Comparison of ENCODE assay signal across 21 cellular contexts in genomic region chr10:76723781-76724336, GRCh38.
DNase-seq lines count a peak whose midpoint lies in the region; ATAC-seq and TF ChIP-seq lines count a peak whose summit lies in the region.
"Had no signal": no experiment of that assay in that cellular context is flagged by ENCODE, and none has a peak within 500 bp of the region (broad histone marks: within the 10 kb centered on the region; RNA-seq: fewer than 3 reads in every experiment).

No MANE protein-coding gene starts in this region.

- H3K9me3 Mint-ChIP-seq in WTC11: no peaks in the 10 kb centered on the region
- no peaks in the 10 kb centered on the region for H3K9me3 Mint-ChIP-seq in activated CD8-positive, alpha-beta memory T cell treated with anti-CD3 and anti-CD28 coated beads, Interleukin-2, amount 10 ng/mL, durations not matched to agents 7 days and 5 days (ENCODE audit: low read depth)

- TF ChIP-seq EP300 in neural cell (conservative IDR thresholded peaks at IDR 0.05; ENCODE audit: poor library complexity, severe bottlenecking): peak; percentile 96

- H3K4me1 ChIP-seq in aorta (ENCODE audit: control insufficient read depth in 1 of 2, insufficient read depth in 2 of 2, low read length in 2 of 2): no peaks in the 10 kb centered on the region

- no peaks in the 10 kb centered on the region for H4K20me1 ChIP-seq in neural cell (ENCODE audit: insufficient read depth)

- peak overlapping the region; percentile 54 for H3K4me2 ChIP-seq in neural cell (ENCODE audit: low read length)
- H3K4me2 ChIP-seq: PC-9 had no signal

- H3K9ac ChIP-seq in neural cell (ENCODE audit: low read length): peak overlapping the region; percentile 39

- POLR2A ChIA-PET in WTC11 (lab: Charles Lee): no interaction called here

- no peaks in the 10 kb centered on the region for H3K9me2 ChIP-seq in neural cell (ENCODE audit: insufficient read depth, low read length)

- CTCF ChIA-PET in WTC11 (lab: Charles Lee): no interaction called here
- CTCF ChIA-PET in activated CD8-positive, alpha-beta memory T cell treated with anti-CD3 and anti-CD28 coated beads, Interleukin-2, amount 10 ng/mL, durations not matched to agents 7 days and 5 days (lab: Charles Lee): no interaction called here

- DNase-seq in NCI-H146 (lab: John Stamatoyannopoulos, UW): peak; percentile 71
- peak; percentile 4 for DNase-seq in NCI-H2227 treated with DMSO at 0.1 percent for 48 hours (lab: John Stamatoyannopoulos, UW)
- DNase-seq in WTC11 (ENCODE audit: low spot score): no peak
- no peak for DNase-seq in aorta
- no peak for DNase-seq in activated CD8-positive, alpha-beta memory T cell treated with anti-CD3 and anti-CD28 coated beads, Interleukin-2, amount 10 ng/mL, durations not matched to agents 7 days and 5 days
- DNase-seq in DMS53 (lab: John Stamatoyannopoulos, UW): no peak
- DNase-seq: ACHN; C1 segment of cervical spinal cord; CD8-positive, alpha-beta memory T cell; DMS79 treated with DMSO at 0.1 percent for 48 hours; KBM-7; NCI-H1436; NCI-H2029 treated with DMSO at 0.1 percent for 48 hours; NCI-H526; PC-9; SIG-M5; T-helper 17 cell had no signal

- H3K9me3 ChIP-seq in neural cell (ENCODE audit: low read length) (no peaks in the 10 kb centered on the region), aorta (ENCODE audit: control insufficient read depth, low read length) (no peaks in the 10 kb centered on the region)

- TF ChIP-seq RAD21 in neural cell (conservative IDR thresholded peaks at IDR 0.05): no peak

- H3K27me3 Mint-ChIP-seq in WTC11 (ENCODE audit: low read depth): no peaks in the 10 kb centered on the region
- no peaks in the 10 kb centered on the region for H3K27me3 Mint-ChIP-seq in activated CD8-positive, alpha-beta memory T cell treated with anti-CD3 and anti-CD28 coated beads, Interleukin-2, amount 10 ng/mL, durations not matched to agents 7 days and 5 days
- H3K27me3 Mint-ChIP-seq: CD8-positive, alpha-beta memory T cell; T-helper 17 cell had no signal

- 78% methylated on average over 9 of the region's 9 CpGs for WGBS in aorta, 2 donors

- peak; percentile 50 for ATAC-seq in WTC11
- ATAC-seq in aorta (ENCODE audit: low FRiP score): no peak
- no peak for ATAC-seq in activated CD8-positive, alpha-beta memory T cell treated with anti-CD3 and anti-CD28 coated beads, Interleukin-2, amount 10 ng/mL, durations not matched to agents 7 days and 5 days
- no peak for ATAC-seq in HG02798 (IDR thresholded peaks at IDR 0.05; ENCODE audit: poor library complexity, unreplicated experiment)
- ATAC-seq: HepG2, T-helper 17 cell had no signal

- peak overlapping the region; percentile 77 for H3K27ac ChIP-seq in neural cell (ENCODE audit: low read length)
- H3K27ac ChIP-seq in aorta (ENCODE audit: low read depth in 1 of 2, low read length in 2 of 2): no peak overlapping the region
- H3K27ac ChIP-seq: PC-9, RWPE1 had no signal

- no peak overlapping the region for H2AFZ ChIP-seq in neural cell (ENCODE audit: low read depth, low read length)
- H2AFZ ChIP-seq: PC-9 had no signal

- TF ChIP-seq CTCF in WTC11 (IDR thresholded peaks at IDR 0.05) (no peak), neural cell (IDR thresholded peaks at IDR 0.05; ENCODE audit: poor library complexity, severe bottlenecking) (no peak)

- H3F3A ChIP-seq in neural cell (ENCODE audit: insufficient read depth, low read length, poor library complexity, severe bottlenecking): peaks cover 10% of the 10 kb centered on the region

- intact Hi-C loops in aorta (cut with DNase I): no loop called here

- H3K36me3 ChIP-seq in neural cell (ENCODE audit: insufficient read depth, low read length) (no peaks in the 10 kb centered on the region), aorta (ENCODE audit: control insufficient read depth in 1 of 2, insufficient read depth in 2 of 2, low read length in 1 of 2) (no peaks in the 10 kb centered on the region)

- H3K27me3 ChIP-seq in neural cell (ENCODE audit: insufficient read depth, low read depth, low read length) (no peaks in the 10 kb centered on the region), aorta (ENCODE audit: control insufficient read depth in 1 of 2, insufficient read depth in 2 of 2, low read length in 1 of 2) (no peaks in the 10 kb centered on the region)

- H3K79me2 ChIP-seq in neural cell (replicated peaks; ENCODE audit: insufficient read depth, low read length): no peaks in the 10 kb centered on the region

- no peak overlapping the region for H3K27ac Mint-ChIP-seq in WTC11
- H3K27ac Mint-ChIP-seq in activated CD8-positive, alpha-beta memory T cell treated with anti-CD3 and anti-CD28 coated beads, Interleukin-2, amount 10 ng/mL, durations not matched to agents 7 days and 5 days: no peak overlapping the region
- H3K27ac Mint-ChIP-seq: CD8-positive, alpha-beta memory T cell; T-helper 17 cell had no signal

- H3K4me3 Mint-ChIP-seq in WTC11: no peak overlapping the region
- no peak overlapping the region for H3K4me3 Mint-ChIP-seq in activated CD8-positive, alpha-beta memory T cell treated with anti-CD3 and anti-CD28 coated beads, Interleukin-2, amount 10 ng/mL, durations not matched to agents 7 days and 5 days
- H3K4me3 Mint-ChIP-seq: CD8-positive, alpha-beta memory T cell; T-helper 17 cell had no signal

- H3K36me3 Mint-ChIP-seq in WTC11: no peaks in the 10 kb centered on the region
- no peaks in the 10 kb centered on the region for H3K36me3 Mint-ChIP-seq in activated CD8-positive, alpha-beta memory T cell treated with anti-CD3 and anti-CD28 coated beads, Interleukin-2, amount 10 ng/mL, durations not matched to agents 7 days and 5 days
- H3K36me3 Mint-ChIP-seq: CD8-positive, alpha-beta memory T cell had no signal

- peak overlapping the region; percentile 44 for H3K4me3 ChIP-seq in neural cell (ENCODE audit: low read length)
- H3K4me3 ChIP-seq in aorta (ENCODE audit: low read length in 2 of 2): no peak overlapping the region
- H3K4me3 ChIP-seq: PC-9 had no signal

- H3K4me1 Mint-ChIP-seq in WTC11: no peaks in the 10 kb centered on the region
- no peaks in the 10 kb centered on the region for H3K4me1 Mint-ChIP-seq in activated CD8-positive, alpha-beta memory T cell treated with anti-CD3 and anti-CD28 coated beads, Interleukin-2, amount 10 ng/mL, durations not matched to agents 7 days and 5 days
- H3K4me1 Mint-ChIP-seq: CD8-positive, alpha-beta memory T cell; T-helper 17 cell had no signal

TF ChIP-seq in WTC11, 78 proteins besides CTCF, POLR2A, EP300 and RAD21 (continues in another document):
- TF ChIP-seq, protein P1, sequence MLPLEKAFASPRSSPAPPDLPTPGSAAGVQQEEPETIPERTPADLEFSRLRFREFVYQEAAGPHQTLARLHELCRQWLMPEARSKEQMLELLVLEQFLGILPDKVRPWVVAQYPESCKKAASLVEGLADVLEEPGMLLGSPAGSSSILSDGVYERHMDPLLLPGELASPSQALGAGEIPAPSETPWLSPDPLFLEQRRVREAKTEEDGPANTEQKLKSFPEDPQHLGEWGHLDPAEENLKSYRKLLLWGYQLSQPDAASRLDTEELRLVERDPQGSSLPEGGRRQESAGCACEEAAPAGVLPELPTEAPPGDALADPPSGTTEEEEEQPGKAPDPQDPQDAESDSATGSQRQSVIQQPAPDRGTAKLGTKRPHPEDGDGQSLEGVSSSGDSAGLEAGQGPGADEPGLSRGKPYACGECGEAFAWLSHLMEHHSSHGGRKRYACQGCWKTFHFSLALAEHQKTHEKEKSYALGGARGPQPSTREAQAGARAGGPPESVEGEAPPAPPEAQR (CRISPR knock-in tag; IDR thresholded peaks at IDR 0.05): no peak
- TF ChIP-seq SMAD3 (CRISPR knock-in tag; IDR thresholded peaks at IDR 0.05; ENCODE audit: borderline replicate concordance) (no peak), ZBTB21 (CRISPR knock-in tag; IDR thresholded peaks at IDR 0.05; ENCODE audit: borderline replicate concordance) (no peak), RELA (CRISPR knock-in tag; IDR thresholded peaks at IDR 0.05; ENCODE audit: borderline replicate concordance) (no peak), GTF2I (CRISPR knock-in tag; conservative IDR thresholded peaks at IDR 0.05) (no peak)
- TF ChIP-seq, protein P2, sequence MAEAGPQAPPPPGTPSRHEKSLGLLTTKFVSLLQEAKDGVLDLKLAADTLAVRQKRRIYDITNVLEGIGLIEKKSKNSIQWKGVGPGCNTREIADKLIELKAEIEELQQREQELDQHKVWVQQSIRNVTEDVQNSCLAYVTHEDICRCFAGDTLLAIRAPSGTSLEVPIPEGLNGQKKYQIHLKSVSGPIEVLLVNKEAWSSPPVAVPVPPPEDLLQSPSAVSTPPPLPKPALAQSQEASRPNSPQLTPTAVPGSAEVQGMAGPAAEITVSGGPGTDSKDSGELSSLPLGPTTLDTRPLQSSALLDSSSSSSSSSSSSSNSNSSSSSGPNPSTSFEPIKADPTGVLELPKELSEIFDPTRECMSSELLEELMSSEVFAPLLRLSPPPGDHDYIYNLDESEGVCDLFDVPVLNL (CRISPR knock-in tag; IDR thresholded peaks at IDR 0.05; ENCODE audit: borderline replicate concordance, low read depth): no peak

TF ChIP-seq in neural cell, 6 proteins besides CTCF, POLR2A, EP300 and RAD21:
- TF ChIP-seq SMC3 (conservative IDR thresholded peaks at IDR 0.05; ENCODE audit: poor library complexity) (no peak), EZH2 (IDR thresholded peaks at IDR 0.05; ENCODE audit: borderline replicate concordance, insufficient read depth, low read length, poor library complexity, severe bottlenecking) (no peak), POLR2AphosphoS5 (IDR thresholded peaks at IDR 0.05) (peak; percentile 76)

Comparison
In these comparisons a context has a peak if more than half of its experiments do, and no peak if none do; other contexts are left out.
1. DNase-seq: peak in NCI-H146 (single experiment) and NCI-H2227 treated with DMSO at 0.1 percent for 48 hours (single experiment); none in WTC11 (single experiment), aorta (0 of 2), activated CD8-positive, alpha-beta memory T cell treated with anti-CD3 and anti-CD28 coated beads, Interleukin-2, amount 10 ng/mL, durations not matched to agents 7 days and 5 days (single experiment) and DMS53 (single experiment).